ENCODE assay signal across 28 cellular contexts in the genomic region with DNA sequence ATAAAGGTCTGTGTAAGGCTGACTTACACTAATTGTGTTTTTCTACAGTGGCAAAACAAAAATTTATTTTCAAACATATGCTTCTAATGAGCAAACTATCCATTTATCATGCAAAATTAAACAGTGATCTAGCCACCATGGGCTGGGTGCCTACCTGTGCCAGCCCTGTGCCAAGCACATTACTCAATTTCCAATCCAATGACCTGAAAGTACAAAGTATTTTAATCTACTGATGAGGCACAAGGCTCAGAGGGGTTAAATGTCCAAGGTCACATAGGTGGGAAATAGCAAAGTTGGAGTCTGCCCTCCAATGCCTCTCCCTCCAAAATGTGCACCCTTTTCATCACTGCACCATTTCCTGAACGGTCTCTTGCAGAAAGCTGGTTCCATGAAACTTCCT.
"Had no signal": no experiment of that assay in that cellular context is flagged by ENCODE, and none has a peak within 500 bp of the region (broad histone marks: within the 10 kb centered on the region; RNA-seq: fewer than 3 reads in every experiment).

No MANE protein-coding gene starts in this region.

- H3K27me3 ChIP-seq: brain microvascular endothelial cell, dorsolateral prefrontal cortex, foreskin keratinocyte, gastrocnemius medialis had no signal

- ATAC-seq: activated T-cell treated with anti-CD3 and anti-CD28 coated beads, Interleukin-2, amount 50 U/mL, for 4 hours; activated T-helper 17 cell treated with anti-CD3 and anti-CD28 coated beads, Interleukin-2, amount 50 U/mL, for 72 hours; esophagus mucosa; foreskin keratinocyte; gastrocnemius medialis; WTC11 had no signal

- H3K27ac ChIP-seq: brain microvascular endothelial cell, coronary artery, dorsolateral prefrontal cortex, foreskin keratinocyte, gastrocnemius medialis, VCaP had no signal

- H3K4me3 ChIP-seq: coronary artery, dorsolateral prefrontal cortex, gastrocnemius medialis had no signal

- H3K4me1 ChIP-seq: foreskin keratinocyte, gastrocnemius medialis had no signal

- H3K9me3 ChIP-seq: gastrocnemius medialis had no signal

- FAIRE-seq: astrocyte, bronchial epithelial cell had no signal

- H3K36me3 ChIP-seq: brain microvascular endothelial cell, gastrocnemius medialis had no signal

- DNase-seq: activated CD4-positive, alpha-beta memory T cell treated with anti-CD3 and anti-CD28 coated beads, Interleukin-2, amount 10 ng/mL, durations not matched to agents 7 days and 5 days; activated CD4-positive, alpha-beta T cell treated with anti-CD3 and anti-CD28 coated beads for 1 hour; activated CD4-positive, alpha-beta T cell treated with anti-CD3 and anti-CD28 coated beads for 4 hours; activated CD4-positive, alpha-beta T cell treated with anti-CD3 and anti-CD28 coated beads, Interleukin-2, amount 10 ng/mL, durations not matched to agents 7 days and 5 days; activated CD4-positive, alpha-beta T cell treated with anti-CD3 and anti-CD28 coated beads, Interleukin-2, amount 50 U/mL, for 4 hours; activated CD8-positive, alpha-beta memory T cell treated with anti-CD3 and anti-CD28 coated beads, Interleukin-2, amount 50 U/mL, for 48 hours; activated effector memory CD4-positive, alpha-beta T cell treated with Interleukin-2 at 50 U/mL for 16 hours; activated gamma-delta T cell treated with Interleukin-2 at 50 U/mL for 16 hours; activated naive CD4-positive, alpha-beta T cell treated with anti-CD3 and anti-CD28 coated beads, Interleukin-2, amount 50 U/mL, for 16 hours; activated naive CD4-positive, alpha-beta T cell treated with Interleukin-2 at 50 U/mL for 16 hours; activated T-cell treated with anti-CD3 and anti-CD28 coated beads for 4 hours; activated T-cell treated with anti-CD3 and anti-CD28 coated beads, Interleukin-2, amount 50 U/mL, for 4 hours; amniotic stem cell; anterior cingulate cortex; brain microvascular endothelial cell; dorsolateral prefrontal cortex; effector memory CD4-positive, alpha-beta T cell; endodermal cell; foreskin keratinocyte; gastrocnemius medialis; T-helper 2 cell had no signal
